8 cellular contexts compared by ENCODE assay signal in the genomic region with DNA sequence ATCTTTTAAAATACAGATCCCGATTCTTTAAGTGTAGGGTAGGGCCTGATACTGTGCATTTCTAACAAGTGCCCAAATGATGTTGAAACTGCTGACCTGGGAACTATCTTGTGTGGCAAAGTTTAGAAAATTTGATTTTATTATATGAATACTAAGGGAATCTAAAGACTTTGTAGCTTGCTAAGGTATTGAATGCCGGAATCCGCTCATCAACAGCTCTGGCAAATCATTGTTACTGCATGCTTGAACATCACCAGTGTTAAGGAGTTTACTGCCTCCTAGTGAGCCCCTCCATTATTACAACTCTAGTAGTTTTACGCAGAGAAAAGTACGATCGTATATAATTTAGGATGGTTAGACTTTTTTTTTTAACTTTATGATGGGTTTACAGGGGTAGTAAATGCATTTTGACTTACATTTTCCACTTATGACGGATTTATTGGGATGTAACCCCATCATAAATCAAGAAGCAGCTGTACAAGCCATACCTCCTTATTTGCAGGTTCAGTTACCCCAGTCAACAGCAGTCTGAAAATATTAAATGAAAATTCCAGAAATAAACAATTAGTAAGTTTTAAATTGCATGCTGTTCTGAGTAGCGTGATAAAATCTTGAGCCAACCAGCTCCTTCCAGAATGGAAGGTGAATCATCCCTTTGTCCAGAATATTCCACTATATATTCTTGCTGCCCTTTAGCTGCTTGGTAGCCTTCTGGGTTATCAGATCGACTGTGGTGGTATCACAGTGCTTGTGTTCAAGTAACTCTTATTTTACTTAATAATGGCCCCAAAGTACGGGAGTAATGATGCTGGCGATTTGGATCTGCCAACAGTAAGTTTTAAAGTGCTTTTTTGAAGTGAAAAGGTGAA. TPM values are rescaled to one million over a fixed set of nuclear protein-coding genes. Genes with fewer than 3 reads are reported as not detected.
DNase-seq lines count a peak whose midpoint lies in the region; ATAC-seq and TF ChIP-seq lines count a peak whose summit lies in the region.

No MANE protein-coding gene starts in this region.

- TF ChIP-seq POLR2A in ovary (IDR thresholded peaks at IDR 0.05): no peak

- H3K9me3 ChIP-seq in OCI-LY1 (ENCODE audit: low read length) (no peaks in the 10 kb centered on the region), ovary (no peaks in the 10 kb centered on the region)

- H3K4me1 Mint-ChIP-seq in activated naive CD8-positive, alpha-beta T cell treated with anti-CD3 and anti-CD28 coated beads, Interleukin-2, amount 10 ng/mL, durations not matched to agents 7 days and 5 days: peaks cover 27% of the 10 kb centered on the region

- H3K4me2 ChIP-seq in OCI-LY1 (ENCODE audit: low read length): peak overlapping the region; percentile 79

- H3K79me2 ChIP-seq in OCI-LY1 (ENCODE audit: insufficient read depth, low read length): no peaks in the 10 kb centered on the region

- peaks cover 12% of the 10 kb centered on the region for H3K36me3 Mint-ChIP-seq in activated naive CD8-positive, alpha-beta T cell treated with anti-CD3 and anti-CD28 coated beads, Interleukin-2, amount 10 ng/mL, durations not matched to agents 7 days and 5 days

- H4K20me1 ChIP-seq in OCI-LY1 (ENCODE audit: insufficient read depth, low read length): no peaks in the 10 kb centered on the region

- DNase-seq in GM06990 (ENCODE audit: extremely low read depth, insufficient read length): no peak
- peak; percentile 88 for DNase-seq in H4 (ENCODE audit: low spot score)
- DNase-seq in KBM-7: peak; percentile 83
- no peak for DNase-seq in activated naive CD8-positive, alpha-beta T cell treated with anti-CD3 and anti-CD28 coated beads, Interleukin-2, amount 10 ng/mL, durations not matched to agents 7 days and 5 days
- DNase-seq in head of caudate nucleus: peak in 30 of 42 donors; percentile 4 to 79 (median 46)
- peak in 1 of 5 donors; percentile 19 for DNase-seq in ovary
- no peak for DNase-seq in activated effector memory CD4-positive, alpha-beta T cell treated with Interleukin-2 at 50 U/mL for 16 hours

- POLR2A ChIA-PET in activated naive CD8-positive, alpha-beta T cell treated with anti-CD3 and anti-CD28 coated beads, Interleukin-2, amount 10 ng/mL, durations not matched to agents 7 days and 5 days (lab: Charles Lee): interaction anchor here (1.2 to 1.9 kb wide), 3 partner anchors 11 to 536 kb away, joined by 3 to 7 read pairs (median 3); a partner anchor contains a TSS

- H3F3A ChIP-seq in OCI-LY1 (ENCODE audit: insufficient read depth, low read length): peaks cover 4% of the 10 kb centered on the region; the same call in 1 of the 2 replicates

- H3K36me3 ChIP-seq in GM06990 (ENCODE audit: control insufficient read depth, insufficient read depth, low read length): peaks cover 7% of the 10 kb centered on the region
- peaks cover 26% of the 10 kb centered on the region for H3K36me3 ChIP-seq in OCI-LY1 (ENCODE audit: insufficient read depth, low read length)
- H3K36me3 ChIP-seq in ovary: no peaks in the 10 kb centered on the region

- peak; percentile 63 for ATAC-seq in activated naive CD8-positive, alpha-beta T cell treated with anti-CD3 and anti-CD28 coated beads, Interleukin-2, amount 10 ng/mL, durations not matched to agents 7 days and 5 days (ENCODE audit: low read depth)

- H3K27me3 ChIP-seq in GM06990 (replicated peaks; ENCODE audit: control insufficient read depth, insufficient read depth, low read length) (no peaks in the 10 kb centered on the region), OCI-LY1 (ENCODE audit: insufficient read depth, low read length) (no peaks in the 10 kb centered on the region), ovary (no peaks in the 10 kb centered on the region)

- H3K9me2 ChIP-seq in OCI-LY1 (ENCODE audit: low read depth, low read length): no peaks in the 10 kb centered on the region

- in situ Hi-C loops in KBM-7 (cut with MboI; ENCODE audit: low pct_unique_long_range_greater_than_20kb, low sequenced_read_pairs): no loop called here

- H3K27me3 Mint-ChIP-seq in activated naive CD8-positive, alpha-beta T cell treated with anti-CD3 and anti-CD28 coated beads, Interleukin-2, amount 10 ng/mL, durations not matched to agents 7 days and 5 days: no peaks in the 10 kb centered on the region

- H2AFZ ChIP-seq in OCI-LY1 (ENCODE audit: low read length): peak overlapping the region; percentile 92

- H3K9ac ChIP-seq in OCI-LY1 (ENCODE audit: low read length): peak overlapping the region; percentile 86

- peak overlapping the region; percentile 80 for H3K27ac ChIP-seq in OCI-LY1 (ENCODE audit: low read depth, low read length, poor library complexity, severe bottlenecking)
- H3K27ac ChIP-seq in ovary: peak overlapping the region; percentile 64 to 86

- no peaks in the 10 kb centered on the region for H3K9me3 Mint-ChIP-seq in activated naive CD8-positive, alpha-beta T cell treated with anti-CD3 and anti-CD28 coated beads, Interleukin-2, amount 10 ng/mL, durations not matched to agents 7 days and 5 days

- H3K27ac Mint-ChIP-seq in activated naive CD8-positive, alpha-beta T cell treated with anti-CD3 and anti-CD28 coated beads, Interleukin-2, amount 10 ng/mL, durations not matched to agents 7 days and 5 days: peak overlapping the region; percentile 99

- TF ChIP-seq CTCF in GM06990 (IDR thresholded peaks at IDR 0.05; ENCODE audit: insufficient read depth, low read length, poor library complexity, severe bottlenecking) (peak; percentile 76), OCI-LY1 (IDR thresholded peaks at IDR 0.05; ENCODE audit: low read length) (peak; percentile 72), ovary (IDR thresholded peaks at IDR 0.05) (peak; percentile 37 to 53 (median 45))

- peak overlapping the region; percentile 98 for H3K4me3 Mint-ChIP-seq in activated naive CD8-positive, alpha-beta T cell treated with anti-CD3 and anti-CD28 coated beads, Interleukin-2, amount 10 ng/mL, durations not matched to agents 7 days and 5 days

- H3K4me1 ChIP-seq in OCI-LY1 (ENCODE audit: insufficient read depth, low read length, severe bottlenecking) (peaks cover 22% of the 10 kb centered on the region), ovary (ENCODE audit: insufficient read depth) (peaks cover 11% of the 10 kb centered on the region)

- intact Hi-C loops in head of caudate nucleus (cut with DNase I) (no loop called here), ovary (cut with DNase I) (no loop called here)

- TF ChIP-seq EP300 in ovary (IDR thresholded peaks at IDR 0.05): no peak

- WGBS in ovary, 3 donors: 17 to 24% (median 20%) methylated on average over 11 of the region's 11 CpGs

- H3K4me3 ChIP-seq in GM06990 (replicated peaks; ENCODE audit: low read depth, low read length) (peak overlapping the region; percentile 82), OCI-LY1 (ENCODE audit: low read depth, low read length, poor library complexity, severe bottlenecking) (peak overlapping the region; percentile 77), ovary (peak overlapping the region; percentile 74)

RNA-seq across cellular contexts. Expression of a gene that starts 0.9 kb away (rescaled TPM):
- 28.0 and 44.9 TPM in 2 replicates for total RNA-seq in H4 (2014; rRNA removed; shearing (Covaris generic))
- 10 to 100 TPM; 17.1 to 18.8 TPM for total RNA-seq in activated naive CD8-positive, alpha-beta T cell treated with anti-CD3 and anti-CD28 coated beads, Interleukin-2, amount 10 ng/mL, durations not matched to agents 7 days and 5 days
- 10 to 100 TPM; 11.6 to 30.9 (median 24.9) TPM for total RNA-seq in ovary
- 10 to 100 TPM; 18.3 to 21.7 TPM for polyA plus RNA-seq in ovary

RNA-seq across cellular contexts. Expression of a gene that starts 1.0 kb away (rescaled TPM):
- total RNA-seq in H4 (2014; rRNA removed; shearing (Covaris generic)): 49.8 and 77.3 TPM in 2 replicates
- 10 to 100 TPM; 18.4 to 19.6 TPM for total RNA-seq in activated naive CD8-positive, alpha-beta T cell treated with anti-CD3 and anti-CD28 coated beads, Interleukin-2, amount 10 ng/mL, durations not matched to agents 7 days and 5 days
- 10 to 100 TPM; 24.9 to 75.8 (median 28.8) TPM for total RNA-seq in ovary
- polyA plus RNA-seq in ovary: 10 to 100 TPM; 24.0 to 24.5 TPM

Comparison
In these comparisons a context has a peak if more than half of its experiments do, and no peak if none do; other contexts are left out.
1. DNase-seq: peak in H4 (single experiment), KBM-7 (single experiment) and head of caudate nucleus (30 of 42); none in GM06990 (single experiment), activated naive CD8-positive, alpha-beta T cell treated with anti-CD3 and anti-CD28 coated beads, Interleukin-2, amount 10 ng/mL, durations not matched to agents 7 days and 5 days (single experiment) and activated effector memory CD4-positive, alpha-beta T cell treated with Interleukin-2 at 50 U/mL for 16 hours (single experiment).
2. Peak in every context shown above with its lines, with median percentiles within 50 percentile points of each other: H3K4me3 ChIP-seq and CTCF ChIP-seq.